Comparison of ENCODE assay signal across 20 cellular contexts in the genomic region with DNA sequence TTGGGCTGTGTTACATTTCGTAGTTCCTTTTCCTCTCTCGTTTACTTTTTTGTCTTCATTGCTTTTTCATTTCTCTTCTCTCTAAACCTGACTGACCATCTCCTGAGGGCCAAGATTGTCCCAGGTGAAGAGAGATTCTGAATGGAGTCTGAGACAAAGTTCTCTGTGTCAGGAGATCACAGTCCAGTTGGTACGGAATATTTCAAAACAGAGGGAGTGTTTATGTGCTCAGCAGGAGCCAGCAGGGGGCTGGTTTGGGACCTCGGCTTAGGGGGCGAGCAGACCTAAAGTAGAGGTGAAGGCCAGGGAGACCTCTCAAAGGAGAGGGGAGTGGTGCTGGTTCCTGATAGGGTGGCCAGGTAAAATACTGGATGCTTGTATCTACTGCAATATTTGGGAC. TPM values are rescaled to one million over a fixed set of nuclear protein-coding genes. Genes with fewer than 3 reads are reported as not detected.
DNase-seq lines count a peak whose midpoint lies in the region; ATAC-seq, FAIRE-seq and TF ChIP-seq lines count a peak whose summit lies in the region.
"Had no signal": no experiment of that assay in that cellular context is flagged by ENCODE, and none has a peak within 500 bp of the region (broad histone marks: within the 10 kb centered on the region; RNA-seq: fewer than 3 reads in every experiment).

No MANE protein-coding gene starts in this region.

- no peaks in the 10 kb centered on the region for H3K79me2 ChIP-seq in GM23248 (ENCODE audit: insufficient read depth)
- no peaks in the 10 kb centered on the region for H3K79me2 ChIP-seq in HepG2 (ENCODE audit: insufficient read depth, low read length)

- POLR2A ChIA-PET in HepG2 (lab: Yijun Ruan, JAX), result interaction anchor here (0.7 to 2.4 kb wide), 5 partner anchors 13 to 50 kb away, joined by 3 to 26 read pairs (median 5); no protein-coding TSS in a partner anchor

- H3K4me1 Mint-ChIP-seq in T-helper 17 cell, result peaks cover 19% of the 10 kb centered on the region
- H3K4me1 Mint-ChIP-seq in stimulated activated effector memory CD8-positive, alpha-beta T cell treated with anti-CD3 and anti-CD28 coated beads, Interleukin-12 subunit alpha, Interleukin-12 subunit beta, amount 100 ng/mL, for 72 hours, result peaks cover 28% of the 10 kb centered on the region
- H3K4me1 Mint-ChIP-seq in natural killer cell treated with Interleukin-12 subunit alpha and Interleukin-12 subunit beta and Interleukin-15 and Interleukin-18, amount 100 ng/mL, for 72 hours (ENCODE audit: low read depth in 2 of 2), result peaks cover 4 to 14% of the 10 kb centered on the region in 2 donors

- intact Hi-C loops in HepG2 (cut with micrococcal nuclease; ENCODE audit: unreplicated experiment), result loop anchor here (2.0 kb wide), 1 partner anchor 15 kb away; no protein-coding TSS in a partner anchor
- intact Hi-C loops in right cardiac atrium (cut with DNase I), result no loop called here

- DNase-seq in GM23248 (no peak), T-helper 17 cell (no peak), HepG2 (ENCODE audit: low spot score) (peak; percentile 25), right cardiac atrium (no peak), SIG-M5 treated with dmso at 0.1 percent for 504 hours (lab: John Stamatoyannopoulos, UW; ENCODE audit: unreplicated experiment) (no peak)
- no peak for DNase-seq in stimulated activated effector memory CD8-positive, alpha-beta T cell treated with anti-CD3 and anti-CD28 coated beads, Interleukin-12 subunit alpha, Interleukin-12 subunit beta, amount 100 ng/mL, for 72 hours (ENCODE audit: low spot score in 2 of 2)
- no peak for DNase-seq in natural killer cell treated with Interleukin-12 subunit alpha and Interleukin-12 subunit beta and Interleukin-15 and Interleukin-18, amount 100 ng/mL, for 72 hours (ENCODE audit: low spot score)
- DNase-seq: ACHN; CD4-positive, alpha-beta T cell; DMS153; DMS79 treated with DMSO at 0.1 percent for 48 hours; EL; HFFc6; IMR-90 had no signal

- no TSS peak for BruUV-seq in HepG2 (replicated peaks; lab: Mats Ljungman, UMichigan)

- H3K4me3 ChIP-seq in GM23248, result no peak overlapping the region
- peak overlapping the region in 2 of 3 experiments; percentile 24 to 38; a peak in 4 of 6 replicates for H3K4me3 ChIP-seq in HepG2 (replicated peaks in 1 of 3; ENCODE audit: insufficient read depth in 1 of 3, low read depth in 2 of 3, low read length in 3 of 3)
- H3K4me3 ChIP-seq in right cardiac atrium (ENCODE audit: low read length), result no peak overlapping the region
- H3K4me3 ChIP-seq: BLaER1 treated with 17β-estradiol and CSF1 and Interleukin-3, amounts not matched to agents 10 nM and 100 nM; HAP-1 had no signal

- no peak for TF ChIP-seq RAD21 in HepG2 (CRISPR knock-in tag; IDR thresholded peaks at IDR 0.05)

- ATAC-seq in T-helper 17 cell (no peak), HepG2 (peak; percentile 58), right cardiac atrium (no peak), HG02588 (IDR thresholded peaks at IDR 0.05; ENCODE audit: unreplicated experiment) (no peak)
- ATAC-seq in stimulated activated effector memory CD8-positive, alpha-beta T cell treated with anti-CD3 and anti-CD28 coated beads, Interleukin-12 subunit alpha, Interleukin-12 subunit beta, amount 100 ng/mL, for 72 hours, result no peak
- ATAC-seq in natural killer cell treated with Interleukin-12 subunit alpha and Interleukin-12 subunit beta and Interleukin-15 and Interleukin-18, amount 100 ng/mL, for 72 hours, result no peak

- H3K9ac ChIP-seq in GM23248, result no peak overlapping the region
- peak overlapping the region; percentile 38; the same call in 1 of the 2 replicates for H3K9ac ChIP-seq in HepG2 (ENCODE audit: insufficient read depth, low read depth, low read length)

- H3K27ac ChIP-seq in GM23248, result no peak overlapping the region
- H3K27ac ChIP-seq in HepG2 (ENCODE audit: extremely low read length, insufficient read depth, low read length), result peak overlapping the region; percentile 32
- no peak overlapping the region for H3K27ac ChIP-seq in right cardiac atrium (ENCODE audit: low read length)

- no peak for TF ChIP-seq EP300 in HepG2 (IDR thresholded peaks at IDR 0.05; ENCODE audit: low read depth in 2 of 2, low read length in 2 of 2)
- no peak for TF ChIP-seq EP300 in HepG2 (CRISPR knock-in tag; IDR thresholded peaks at IDR 0.05; ENCODE audit: borderline replicate concordance)

- in situ Hi-C loops in GM23248 (cut with MboI) (no loop called here), HepG2 (cut with HindIII; ENCODE audit: extremely low pct_ligation_motif_present, low pct_unique_long_range_greater_than_20kb) (no loop called here)

- H3K36me3 ChIP-seq in GM23248 (ENCODE audit: low read depth) (no peaks in the 10 kb centered on the region), HepG2 (replicated peaks in 1 of 2; ENCODE audit: control insufficient read depth in 1 of 2, insufficient read depth in 2 of 2, low read length in 2 of 2) (no peaks in the 10 kb centered on the region)
- H3K36me3 ChIP-seq: BLaER1 treated with 17β-estradiol and CSF1 and Interleukin-3, amounts not matched to agents 10 nM and 100 nM; HAP-1 had no signal

- peak overlapping the region; percentile 12; the same call in 1 of the 2 replicates for H2AFZ ChIP-seq in GM23248
- peak overlapping the region; percentile 84 for H2AFZ ChIP-seq in HepG2 (ENCODE audit: low read length)

- H3K4me3 Mint-ChIP-seq in T-helper 17 cell, result no peak overlapping the region
- H3K4me3 Mint-ChIP-seq in stimulated activated effector memory CD8-positive, alpha-beta T cell treated with anti-CD3 and anti-CD28 coated beads, Interleukin-12 subunit alpha, Interleukin-12 subunit beta, amount 100 ng/mL, for 72 hours, result no peak overlapping the region
- H3K4me3 Mint-ChIP-seq in natural killer cell treated with Interleukin-12 subunit alpha and Interleukin-12 subunit beta and Interleukin-15 and Interleukin-18, amount 100 ng/mL, for 72 hours, result no peak overlapping the region
- H3K4me3 Mint-ChIP-seq: CD4-positive, alpha-beta T cell; HFFc6 had no signal

- peak; percentile 21 for FAIRE-seq in HepG2 (lab: Jason Lieb, UNC)
- FAIRE-seq: G401.6, GM12892, H1 had no signal

- TF ChIP-seq POLR2A in HepG2 (IDR thresholded peaks at IDR 0.05; ENCODE audit: insufficient read depth in 1 of 2, low read depth in 2 of 2, low read length in 2 of 2), result no peak

- CTCF ChIA-PET in HepG2 (lab: Yijun Ruan, JAX; ENCODE audit: low intra/inter-chr PET ratio, low total read pairs), result no interaction called here

- no peaks in the 10 kb centered on the region for H3K36me3 Mint-ChIP-seq in T-helper 17 cell (ENCODE audit: low read depth)
- H3K36me3 Mint-ChIP-seq in stimulated activated effector memory CD8-positive, alpha-beta T cell treated with anti-CD3 and anti-CD28 coated beads, Interleukin-12 subunit alpha, Interleukin-12 subunit beta, amount 100 ng/mL, for 72 hours, result no peaks in the 10 kb centered on the region
- H3K36me3 Mint-ChIP-seq in natural killer cell treated with Interleukin-12 subunit alpha and Interleukin-12 subunit beta and Interleukin-15 and Interleukin-18, amount 100 ng/mL, for 72 hours, result no peaks in the 10 kb centered on the region

- H3K9me3 Mint-ChIP-seq in stimulated activated effector memory CD8-positive, alpha-beta T cell treated with anti-CD3 and anti-CD28 coated beads, Interleukin-12 subunit alpha, Interleukin-12 subunit beta, amount 100 ng/mL, for 72 hours, result no peaks in the 10 kb centered on the region
- no peaks in the 10 kb centered on the region for H3K9me3 Mint-ChIP-seq in natural killer cell treated with Interleukin-12 subunit alpha and Interleukin-12 subunit beta and Interleukin-15 and Interleukin-18, amount 100 ng/mL, for 72 hours
- H3K9me3 Mint-ChIP-seq: CD4-positive, alpha-beta T cell; HFFc6 had no signal

- 85 to 87% methylated on average over 5 of the region's 5 CpGs for WGBS in GM23248 (ENCODE audit: low coverage in 1 of 2, low lambda C conversion rate in 2 of 2, missing lambda C conversion rate in 2 of 2), 2 experiments
- 5% methylated on average over 5 of the region's 5 CpGs for WGBS in HepG2 (ENCODE audit: low lambda C conversion rate)
- 84% methylated on average over 5 of the region's 5 CpGs for WGBS in right cardiac atrium

- peak overlapping the region; percentile 67 for H3K27ac Mint-ChIP-seq in T-helper 17 cell
- H3K27ac Mint-ChIP-seq in stimulated activated effector memory CD8-positive, alpha-beta T cell treated with anti-CD3 and anti-CD28 coated beads, Interleukin-12 subunit alpha, Interleukin-12 subunit beta, amount 100 ng/mL, for 72 hours, result peak overlapping the region; percentile 27
- H3K27ac Mint-ChIP-seq in natural killer cell treated with Interleukin-12 subunit alpha and Interleukin-12 subunit beta and Interleukin-15 and Interleukin-18, amount 100 ng/mL, for 72 hours, result no peak overlapping the region
- H3K27ac Mint-ChIP-seq: CD4-positive, alpha-beta T cell had no signal

- H3K9me3 ChIP-seq in GM23248 (ENCODE audit: low read depth), result no peaks in the 10 kb centered on the region
- no peaks in the 10 kb centered on the region for H3K9me3 ChIP-seq in T-helper 17 cell (ENCODE audit: control insufficient read depth, low read length, poor library complexity, severe bottlenecking)
- H3K9me3 ChIP-seq in HepG2 (ENCODE audit: low read length), result no peaks in the 10 kb centered on the region
- H3K9me3 ChIP-seq in right cardiac atrium (ENCODE audit: control insufficient read depth, low read length), result no peaks in the 10 kb centered on the region
- H3K9me3 ChIP-seq: HAP-1 had no signal

- H3F3A ChIP-seq in GM23248 (ENCODE audit: insufficient read depth), result peaks cover 18% of the 10 kb centered on the region

- H3K27me3 Mint-ChIP-seq in T-helper 17 cell, result peaks cover 21% of the 10 kb centered on the region
- peaks cover 30 to 36% of the 10 kb centered on the region in 2 donors for H3K27me3 Mint-ChIP-seq in natural killer cell treated with Interleukin-12 subunit alpha and Interleukin-12 subunit beta and Interleukin-15 and Interleukin-18, amount 100 ng/mL, for 72 hours
- H3K27me3 Mint-ChIP-seq: CD4-positive, alpha-beta T cell had no signal

- H3K27me3 ChIP-seq in GM23248 (replicated peaks; ENCODE audit: insufficient read depth) (no peaks in the 10 kb centered on the region), HepG2 (ENCODE audit: control insufficient read depth in 1 of 2, insufficient read depth in 2 of 2, low read length in 2 of 2) (peaks cover 0 to 2% of the 10 kb centered on the region in 2 experiments; a peak in 2 of 5 replicates), right cardiac atrium (ENCODE audit: control insufficient read depth, insufficient read depth) (no peaks in the 10 kb centered on the region)
- H3K27me3 ChIP-seq: BLaER1 treated with 17β-estradiol and CSF1 and Interleukin-3, amounts not matched to agents 10 nM and 100 nM had no signal

- H3K4me2 ChIP-seq in GM23248 (ENCODE audit: unreplicated experiment), result no peak overlapping the region
- H3K4me2 ChIP-seq in HepG2 (ENCODE audit: low read depth, low read length), result peak overlapping the region; percentile 73

- H4K20me1 ChIP-seq in GM23248 (ENCODE audit: insufficient read depth) (no peaks in the 10 kb centered on the region), HepG2 (ENCODE audit: insufficient read depth, low read length) (no peaks in the 10 kb centered on the region)
- H4K20me1 ChIP-seq: BLaER1 treated with 17β-estradiol and CSF1 and Interleukin-3, amounts not matched to agents 10 nM and 100 nM had no signal

- peak; percentile 50 for TF ChIP-seq CTCF in HepG2 (CRISPR knock-in tag; IDR thresholded peaks at IDR 0.05)

- H3K9me2 ChIP-seq in GM23248 (ENCODE audit: insufficient read depth), result no peaks in the 10 kb centered on the region

- H3K4me1 ChIP-seq in GM23248 (ENCODE audit: insufficient read depth) (peaks cover 16% of the 10 kb centered on the region), HepG2 (ENCODE audit: insufficient read depth, low read length) (peaks cover 82% of the 10 kb centered on the region), right cardiac atrium (ENCODE audit: control insufficient read depth, insufficient read depth, low read length) (peaks cover 5% of the 10 kb centered on the region)
- H3K4me1 ChIP-seq: HAP-1 had no signal

RNA-seq across cellular contexts. Expression of gene KCTD6, which starts 5.9 kb away (rescaled TPM):
- total RNA-seq in GM23248 (2014; rRNA removed; shearing (Covaris generic)), result 12.3 and 13.7 TPM in 2 replicates
- 12.8 and 15.7 TPM in 2 replicates for polyA plus RNA-seq in GM23248 (2016; fragmentation: Nextera tagmentation; extraction: Ambion mirVana)
- 1 to 10 TPM; 7.0 to 8.4 TPM for total RNA-seq in T-helper 17 cell
- total RNA-seq in HepG2 (2016; rRNA removed; fragmentation: Illumina TruSeq; extraction: Trizol), result 14.0 and 14.2 TPM in 2 replicates
- 9.3 and 12.2 TPM in 2 replicates for total RNA-seq in HepG2 (2016; cell fraction: cytosol; rRNA removed; fragmentation: Illumina TruSeq; extraction: Trizol; ENCODE audit: low read depth)
- 13.2 and 17.0 TPM in 2 replicates for total RNA-seq in HepG2 (2016; cell fraction: insoluble cytoplasmic fraction; rRNA removed; fragmentation: Illumina TruSeq; extraction: Trizol)
- total RNA-seq in HepG2 (2016; cell fraction: membrane; rRNA removed; fragmentation: Illumina TruSeq; extraction: Trizol), result 20.0 and 22.1 TPM in 2 replicates
- total RNA-seq in HepG2 (2016; cell fraction: nucleus; rRNA removed; fragmentation: Illumina TruSeq; extraction: Trizol), result 12.3 and 13.2 TPM in 2 replicates
- 12.0 and 13.4 TPM in 2 replicates for polyA plus RNA-seq in HepG2 (2011; rRNA removed)
- polyA plus RNA-seq in HepG2 (2011; cell fraction: cytosol; rRNA removed), result 6.5 and 11.1 TPM in 2 replicates
- polyA plus RNA-seq in HepG2 (2011; cell fraction: nucleus; rRNA removed), result 7.0 and 14.1 TPM in 2 replicates
- 10.7 and 12.1 TPM in 2 replicates for polyA plus RNA-seq in HepG2 (2012)
- polyA plus RNA-seq in HepG2 (2016; cell fraction: cytosol; fragmentation: Illumina TruSeq; extraction: Trizol; ENCODE audit: low read depth), result 10.5 and 12.2 TPM in 2 replicates
- 19.5 and 23.9 TPM in 2 replicates for polyA plus RNA-seq in HepG2 (2016; cell fraction: insoluble cytoplasmic fraction; fragmentation: Illumina TruSeq; extraction: Trizol; ENCODE audit: low read depth)
- polyA plus RNA-seq in HepG2 (2016; cell fraction: membrane; fragmentation: Illumina TruSeq; extraction: Trizol; ENCODE audit: low read depth), result 17.5 and 18.4 TPM in 2 replicates
- polyA plus RNA-seq in HepG2 (2016; cell fraction: nucleus; fragmentation: Illumina TruSeq; extraction: Trizol; ENCODE audit: insufficient read depth, low read depth), result 23.8 and 26.9 TPM in 2 replicates
- polyA minus RNA-seq in HepG2 (2011; rRNA and poly(A)+ RNA removed; ENCODE audit: low replicate concordance), result 3.9 and 8.0 TPM in 2 replicates
- 4.9 and 5.9 TPM in 2 replicates for polyA minus RNA-seq in HepG2 (2011; cell fraction: cytosol; rRNA and poly(A)+ RNA removed)
- 7.3 and 17.8 TPM in 2 replicates for polyA minus RNA-seq in HepG2 (2011; cell fraction: nucleus; rRNA and poly(A)+ RNA removed)
- 10 to 100 TPM in 1 of 4 donors, 1 to 10 TPM in 3; 8.0 to 10.3 (median 8.3) TPM for total RNA-seq in right cardiac atrium
- polyA plus RNA-seq in right cardiac atrium, result 9.7 TPM
- 1 to 10 TPM; 4.0 to 5.3 TPM for total RNA-seq in natural killer cell treated with Interleukin-12 subunit alpha and Interleukin-12 subunit beta and Interleukin-15 and Interleukin-18, amount 100 ng/mL, for 72 hours

RNA-seq across cellular contexts. Expression of gene ACOX2, which starts 51.0 kb away (rescaled TPM):
- 7.5 and 9.7 TPM in 2 replicates for total RNA-seq in GM23248 (2014; rRNA removed; shearing (Covaris generic))
- polyA plus RNA-seq in GM23248 (2016; fragmentation: Nextera tagmentation; extraction: Ambion mirVana) (19.9 and 23.6 TPM in 2 replicates), HepG2 (2011; rRNA removed) (98.5 and 105 TPM in 2 replicates), right cardiac atrium (33.9 TPM)
- total RNA-seq in T-helper 17 cell (not detected), HepG2 (2016; rRNA removed; fragmentation: Illumina TruSeq; extraction: Trizol) (41.1 and 42.6 TPM in 2 replicates), right cardiac atrium (10 to 100 TPM; 23.4 to 42.2 (median 40.6) TPM)
- total RNA-seq in HepG2 (2016; cell fraction: cytosol; rRNA removed; fragmentation: Illumina TruSeq; extraction: Trizol; ENCODE audit: low read depth), result 13.1 and 13.7 TPM in 2 replicates
- 39.0 and 39.8 TPM in 2 replicates for total RNA-seq in HepG2 (2016; cell fraction: insoluble cytoplasmic fraction; rRNA removed; fragmentation: Illumina TruSeq; extraction: Trizol)
- total RNA-seq in HepG2 (2016; cell fraction: membrane; rRNA removed; fragmentation: Illumina TruSeq; extraction: Trizol), result 18.6 and 20.4 TPM in 2 replicates
- total RNA-seq in HepG2 (2016; cell fraction: nucleus; rRNA removed; fragmentation: Illumina TruSeq; extraction: Trizol), result 48.2 and 48.3 TPM in 2 replicates
- polyA plus RNA-seq in HepG2 (2011; cell fraction: cytosol; rRNA removed), result 49.0 and 60.3 TPM in 2 replicates
- polyA plus RNA-seq in HepG2 (2011; cell fraction: nucleus; rRNA removed), result 306 and 373 TPM in 2 replicates
- polyA plus RNA-seq in HepG2 (2012), result 29.8 and 60.1 TPM in 2 replicates
- 12.5 and 13.1 TPM in 2 replicates for polyA plus RNA-seq in HepG2 (2016; cell fraction: cytosol; fragmentation: Illumina TruSeq; extraction: Trizol; ENCODE audit: low read depth)
- 50.0 and 58.0 TPM in 2 replicates for polyA plus RNA-seq in HepG2 (2016; cell fraction: insoluble cytoplasmic fraction; fragmentation: Illumina TruSeq; extraction: Trizol; ENCODE audit: low read depth)
- 16.6 and 17.1 TPM in 2 replicates for polyA plus RNA-seq in HepG2 (2016; cell fraction: membrane; fragmentation: Illumina TruSeq; extraction: Trizol; ENCODE audit: low read depth)
- 86.5 and 86.8 TPM in 2 replicates for polyA plus RNA-seq in HepG2 (2016; cell fraction: nucleus; fragmentation: Illumina TruSeq; extraction: Trizol; ENCODE audit: insufficient read depth, low read depth)
- polyA minus RNA-seq in HepG2 (2011; rRNA and poly(A)+ RNA removed; ENCODE audit: low replicate concordance), result 95.4 TPM in 1 of 2 replicates, not detected in the other
- 23.3 and 26.9 TPM in 2 replicates for polyA minus RNA-seq in HepG2 (2011; cell fraction: cytosol; rRNA and poly(A)+ RNA removed)
- 86.3 and 110 TPM in 2 replicates for polyA minus RNA-seq in HepG2 (2011; cell fraction: nucleus; rRNA and poly(A)+ RNA removed)
- not detected for total RNA-seq in natural killer cell treated with Interleukin-12 subunit alpha and Interleukin-12 subunit beta and Interleukin-15 and Interleukin-18, amount 100 ng/mL, for 72 hours
- total RNA-seq: CD4-positive, alpha-beta T cell had no signal

RNA-seq across cellular contexts. Expression of gene PDHB, which starts 52.4 kb away (rescaled TPM):
- total RNA-seq in GM23248 (2014; rRNA removed; shearing (Covaris generic)), result 108 and 110 TPM in 2 replicates
- polyA plus RNA-seq in GM23248 (2016; fragmentation: Nextera tagmentation; extraction: Ambion mirVana) (119 and 126 TPM in 2 replicates), HepG2 (2011; rRNA removed) (97.1 and 108 TPM in 2 replicates), right cardiac atrium (242 TPM)
- total RNA-seq in T-helper 17 cell (10 to 100 TPM; 25.6 to 29.9 TPM), HepG2 (2016; rRNA removed; fragmentation: Illumina TruSeq; extraction: Trizol) (153 and 229 TPM in 2 replicates), right cardiac atrium (100 to 1,000 TPM; 115 to 148 (median 134) TPM)
- total RNA-seq in HepG2 (2016; cell fraction: cytosol; rRNA removed; fragmentation: Illumina TruSeq; extraction: Trizol; ENCODE audit: low read depth), result 14.8 and 15.6 TPM in 2 replicates
- total RNA-seq in HepG2 (2016; cell fraction: insoluble cytoplasmic fraction; rRNA removed; fragmentation: Illumina TruSeq; extraction: Trizol), result 155 and 245 TPM in 2 replicates
- 30.6 and 31.8 TPM in 2 replicates for total RNA-seq in HepG2 (2016; cell fraction: membrane; rRNA removed; fragmentation: Illumina TruSeq; extraction: Trizol)
- total RNA-seq in HepG2 (2016; cell fraction: nucleus; rRNA removed; fragmentation: Illumina TruSeq; extraction: Trizol), result 63.1 and 66.4 TPM in 2 replicates
- 68.4 and 102 TPM in 2 replicates for polyA plus RNA-seq in HepG2 (2011; cell fraction: cytosol; rRNA removed)
- 28.4 and 37.7 TPM in 2 replicates for polyA plus RNA-seq in HepG2 (2011; cell fraction: nucleus; rRNA removed)
- polyA plus RNA-seq in HepG2 (2012), result 113 and 146 TPM in 2 replicates
- polyA plus RNA-seq in HepG2 (2016; cell fraction: cytosol; fragmentation: Illumina TruSeq; extraction: Trizol; ENCODE audit: low read depth), result 11.6 and 12.1 TPM in 2 replicates
- polyA plus RNA-seq in HepG2 (2016; cell fraction: insoluble cytoplasmic fraction; fragmentation: Illumina TruSeq; extraction: Trizol; ENCODE audit: low read depth), result 209 and 226 TPM in 2 replicates
- 23.0 and 24.8 TPM in 2 replicates for polyA plus RNA-seq in HepG2 (2016; cell fraction: membrane; fragmentation: Illumina TruSeq; extraction: Trizol; ENCODE audit: low read depth)
- polyA plus RNA-seq in HepG2 (2016; cell fraction: nucleus; fragmentation: Illumina TruSeq; extraction: Trizol; ENCODE audit: insufficient read depth, low read depth), result 66.3 and 77.5 TPM in 2 replicates
- 76.8 and 97.2 TPM in 2 replicates for polyA minus RNA-seq in HepG2 (2011; rRNA and poly(A)+ RNA removed; ENCODE audit: low replicate concordance)
- 47.7 and 50.9 TPM in 2 replicates for polyA minus RNA-seq in HepG2 (2011; cell fraction: cytosol; rRNA and poly(A)+ RNA removed)
- polyA minus RNA-seq in HepG2 (2011; cell fraction: nucleus; rRNA and poly(A)+ RNA removed), result 91.3 and 98.1 TPM in 2 replicates
- total RNA-seq in natural killer cell treated with Interleukin-12 subunit alpha and Interleukin-12 subunit beta and Interleukin-15 and Interleukin-18, amount 100 ng/mL, for 72 hours, result 10 to 100 TPM; 30.6 to 41.7 TPM

Comparison
In these comparisons a context has a peak if more than half of its experiments do, and no peak if none do; other contexts are left out.
1. H3K4me3 ChIP-seq: peak in HepG2 (2 of 3); none in GM23248 (single experiment) and right cardiac atrium (single experiment).
2. H3K27ac Mint-ChIP-seq: peak in T-helper 17 cell (single experiment) and stimulated activated effector memory CD8-positive, alpha-beta T cell treated with anti-CD3 and anti-CD28 coated beads, Interleukin-12 subunit alpha, Interleukin-12 subunit beta, amount 100 ng/mL, for 72 hours (single experiment); none in natural killer cell treated with Interleukin-12 subunit alpha and Interleukin-12 subunit beta and Interleukin-15 and Interleukin-18, amount 100 ng/mL, for 72 hours (0 of 2).